ENCODE assay signal across 11 cellular contexts in the genomic region with DNA sequence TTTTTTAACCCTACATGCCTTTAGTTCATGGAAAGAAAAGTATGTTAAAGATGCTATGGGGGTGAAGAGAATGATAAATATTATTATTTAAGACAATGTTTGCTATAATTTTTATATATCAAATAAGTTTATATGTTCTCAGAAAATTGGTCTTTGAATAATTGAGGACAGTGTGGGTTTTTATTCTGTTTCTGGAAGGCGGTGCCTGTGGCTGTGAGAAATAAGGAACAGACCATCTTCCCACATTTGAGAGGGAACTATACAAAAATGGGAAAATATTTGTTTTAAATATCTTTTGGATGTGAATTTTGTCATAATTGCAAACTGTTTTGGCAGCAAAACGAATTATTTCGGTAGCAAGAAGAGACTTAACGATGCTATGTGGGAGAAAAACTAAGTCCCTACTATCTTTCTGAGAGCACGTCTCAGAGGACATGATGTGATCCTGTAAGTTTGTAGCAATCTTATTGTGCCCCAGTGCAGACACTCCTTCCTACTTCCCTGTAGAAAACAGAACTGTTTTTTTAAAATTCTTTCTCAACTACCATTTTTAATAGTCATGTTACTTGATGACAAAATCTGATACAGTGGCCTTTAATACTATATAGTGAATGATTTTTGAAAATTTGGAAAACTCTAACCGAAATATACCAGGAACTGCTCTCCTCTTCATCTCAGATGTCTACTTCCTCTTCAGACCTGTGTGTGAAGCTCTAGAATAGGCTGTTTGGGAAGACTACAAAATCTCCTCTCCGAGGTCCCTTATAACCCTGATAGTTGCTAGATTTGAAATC. TPM values are rescaled to one million over a fixed set of nuclear protein-coding genes. Genes with fewer than 3 reads are reported as not detected.
DNase-seq lines count a peak whose midpoint lies in the region; ATAC-seq lines count a peak whose summit lies in the region.
"Had no signal": no experiment of that assay in that cellular context is flagged by ENCODE, and none has a peak within 500 bp of the region (broad histone marks: within the 10 kb centered on the region; RNA-seq: fewer than 3 reads in every experiment).

No MANE protein-coding gene starts in this region.

- H3K4me1 Mint-ChIP-seq in activated CD4-positive, alpha-beta T cell treated with anti-CD3 and anti-CD28 coated beads, Interleukin-2, amount 10 ng/mL, durations not matched to agents 7 days and 5 days = peaks cover 79% of the 10 kb centered on the region
- peaks cover 76% of the 10 kb centered on the region for H3K4me1 Mint-ChIP-seq in activated CD8-positive, alpha-beta T cell treated with anti-CD3 and anti-CD28 coated beads, Interleukin-2, amount 10 ng/mL, durations not matched to agents 7 days and 5 days (ENCODE audit: low read depth)
- H3K4me1 Mint-ChIP-seq: brain had no signal

- peak; percentile 33 for ATAC-seq in activated CD8-positive, alpha-beta T cell treated with anti-CD3 and anti-CD28 coated beads, Interleukin-2, amount 10 ng/mL, durations not matched to agents 7 days and 5 days
- ATAC-seq in HG03457 (IDR thresholded peaks at IDR 0.05; ENCODE audit: unreplicated experiment) = no peak

- peak overlapping the region; percentile 64 for H3K27ac ChIP-seq in KOPT-K1 (ENCODE audit: low read depth, low read length, poor library complexity, severe bottlenecking)

- H3K36me3 Mint-ChIP-seq in activated CD4-positive, alpha-beta T cell treated with anti-CD3 and anti-CD28 coated beads, Interleukin-2, amount 10 ng/mL, durations not matched to agents 7 days and 5 days (ENCODE audit: low read depth) = peaks cover 71% of the 10 kb centered on the region
- peaks cover 69% of the 10 kb centered on the region for H3K36me3 Mint-ChIP-seq in activated CD8-positive, alpha-beta T cell treated with anti-CD3 and anti-CD28 coated beads, Interleukin-2, amount 10 ng/mL, durations not matched to agents 7 days and 5 days (ENCODE audit: low read depth)
- H3K36me3 Mint-ChIP-seq: brain had no signal

- peak overlapping the region; percentile 69 for H3K4me3 Mint-ChIP-seq in activated CD4-positive, alpha-beta T cell treated with anti-CD3 and anti-CD28 coated beads, Interleukin-2, amount 10 ng/mL, durations not matched to agents 7 days and 5 days
- H3K4me3 Mint-ChIP-seq in activated CD8-positive, alpha-beta T cell treated with anti-CD3 and anti-CD28 coated beads, Interleukin-2, amount 10 ng/mL, durations not matched to agents 7 days and 5 days = peak overlapping the region; percentile 69
- H3K4me3 Mint-ChIP-seq: brain had no signal

- CTCF ChIA-PET in activated CD4-positive, alpha-beta T cell treated with anti-CD3 and anti-CD28 coated beads, Interleukin-2, amount 10 ng/mL, durations not matched to agents 7 days and 5 days (lab: Charles Lee) = interaction anchor here (0.5 to 1.0 kb wide), 2 partner anchors 8 to 10 kb away, joined by 3 read pairs; no protein-coding TSS in a partner anchor
- CTCF ChIA-PET in activated CD8-positive, alpha-beta T cell treated with anti-CD3 and anti-CD28 coated beads, Interleukin-2, amount 10 ng/mL, durations not matched to agents 7 days and 5 days (lab: Charles Lee) = interaction anchor here (1.0 kb wide), 1 partner anchor 8 kb away, joined by 3 read pairs; no protein-coding TSS in a partner anchor

- DNase-seq in activated CD4-positive, alpha-beta T cell treated with anti-CD3 and anti-CD28 coated beads, Interleukin-2, amount 10 ng/mL, durations not matched to agents 7 days and 5 days = peak; percentile 23
- no peak for DNase-seq in activated CD4-positive, alpha-beta T cell treated with anti-CD3 and anti-CD28 coated beads for 48 hours
- DNase-seq in activated CD8-positive, alpha-beta T cell treated with anti-CD3 and anti-CD28 coated beads, Interleukin-2, amount 10 ng/mL, durations not matched to agents 7 days and 5 days = no peak
- DNase-seq in pons (ENCODE audit: low spot score) = peak; percentile 42
- no peak for DNase-seq in central memory CD4-positive, alpha-beta T cell
- no peak for DNase-seq in ecto neural progenitor cell (ENCODE audit: low spot score)
- DNase-seq: left cardiac atrium, NCI-H2171 had no signal

- POLR2A ChIA-PET in activated CD4-positive, alpha-beta T cell treated with anti-CD3 and anti-CD28 coated beads, Interleukin-2, amount 10 ng/mL, durations not matched to agents 7 days and 5 days (lab: Charles Lee) = no interaction called here
- POLR2A ChIA-PET in activated CD8-positive, alpha-beta T cell treated with anti-CD3 and anti-CD28 coated beads, Interleukin-2, amount 10 ng/mL, durations not matched to agents 7 days and 5 days (lab: Charles Lee) = interaction anchor here (0.5 to 1.2 kb wide), 3 partner anchors 14 to 18 kb away, joined by 3 to 6 read pairs (median 6); no protein-coding TSS in a partner anchor

- H3K36me3 ChIP-seq in KOPT-K1 (ENCODE audit: insufficient read depth, low read length) = peaks cover 11% of the 10 kb centered on the region

- peak overlapping the region; percentile 72 for H3K27ac Mint-ChIP-seq in activated CD4-positive, alpha-beta T cell treated with anti-CD3 and anti-CD28 coated beads, Interleukin-2, amount 10 ng/mL, durations not matched to agents 7 days and 5 days
- H3K27ac Mint-ChIP-seq in activated CD8-positive, alpha-beta T cell treated with anti-CD3 and anti-CD28 coated beads, Interleukin-2, amount 10 ng/mL, durations not matched to agents 7 days and 5 days = peak overlapping the region; percentile 84
- H3K27ac Mint-ChIP-seq: brain had no signal

- H3K27me3 Mint-ChIP-seq in activated CD4-positive, alpha-beta T cell treated with anti-CD3 and anti-CD28 coated beads, Interleukin-2, amount 10 ng/mL, durations not matched to agents 7 days and 5 days = no peaks in the 10 kb centered on the region
- no peaks in the 10 kb centered on the region for H3K27me3 Mint-ChIP-seq in activated CD8-positive, alpha-beta T cell treated with anti-CD3 and anti-CD28 coated beads, Interleukin-2, amount 10 ng/mL, durations not matched to agents 7 days and 5 days (ENCODE audit: low read depth)
- H3K27me3 Mint-ChIP-seq: brain had no signal

- H3K9me3 ChIP-seq in KOPT-K1 (ENCODE audit: insufficient read depth, low read length, poor library complexity, severe bottlenecking) = no peaks in the 10 kb centered on the region

- peaks cover 5% of the 10 kb centered on the region for H3K9me3 Mint-ChIP-seq in activated CD4-positive, alpha-beta T cell treated with anti-CD3 and anti-CD28 coated beads, Interleukin-2, amount 10 ng/mL, durations not matched to agents 7 days and 5 days
- H3K9me3 Mint-ChIP-seq in activated CD8-positive, alpha-beta T cell treated with anti-CD3 and anti-CD28 coated beads, Interleukin-2, amount 10 ng/mL, durations not matched to agents 7 days and 5 days (ENCODE audit: insufficient read depth) = no peaks in the 10 kb centered on the region
- H3K9me3 Mint-ChIP-seq: brain had no signal

RNA-seq across cellular contexts. Expression of a gene that starts 25.4 kb away (rescaled TPM):
- 100 to 1,000 TPM; 700 to 862 TPM for total RNA-seq in activated CD4-positive, alpha-beta T cell treated with anti-CD3 and anti-CD28 coated beads, Interleukin-2, amount 10 ng/mL, durations not matched to agents 7 days and 5 days
- 100 to 1,000 TPM; 604 to 619 TPM for total RNA-seq in activated CD8-positive, alpha-beta T cell treated with anti-CD3 and anti-CD28 coated beads, Interleukin-2, amount 10 ng/mL, durations not matched to agents 7 days and 5 days

Comparison
In these comparisons a context has a peak if more than half of its experiments do, and no peak if none do; other contexts are left out.
1. DNase-seq: peak in activated CD4-positive, alpha-beta T cell treated with anti-CD3 and anti-CD28 coated beads, Interleukin-2, amount 10 ng/mL, durations not matched to agents 7 days and 5 days (single experiment) and pons (single experiment); none in activated CD4-positive, alpha-beta T cell treated with anti-CD3 and anti-CD28 coated beads for 48 hours (single experiment), activated CD8-positive, alpha-beta T cell treated with anti-CD3 and anti-CD28 coated beads, Interleukin-2, amount 10 ng/mL, durations not matched to agents 7 days and 5 days (single experiment), central memory CD4-positive, alpha-beta T cell (single experiment) and ecto neural progenitor cell (single experiment).